In the genomic region with DNA sequence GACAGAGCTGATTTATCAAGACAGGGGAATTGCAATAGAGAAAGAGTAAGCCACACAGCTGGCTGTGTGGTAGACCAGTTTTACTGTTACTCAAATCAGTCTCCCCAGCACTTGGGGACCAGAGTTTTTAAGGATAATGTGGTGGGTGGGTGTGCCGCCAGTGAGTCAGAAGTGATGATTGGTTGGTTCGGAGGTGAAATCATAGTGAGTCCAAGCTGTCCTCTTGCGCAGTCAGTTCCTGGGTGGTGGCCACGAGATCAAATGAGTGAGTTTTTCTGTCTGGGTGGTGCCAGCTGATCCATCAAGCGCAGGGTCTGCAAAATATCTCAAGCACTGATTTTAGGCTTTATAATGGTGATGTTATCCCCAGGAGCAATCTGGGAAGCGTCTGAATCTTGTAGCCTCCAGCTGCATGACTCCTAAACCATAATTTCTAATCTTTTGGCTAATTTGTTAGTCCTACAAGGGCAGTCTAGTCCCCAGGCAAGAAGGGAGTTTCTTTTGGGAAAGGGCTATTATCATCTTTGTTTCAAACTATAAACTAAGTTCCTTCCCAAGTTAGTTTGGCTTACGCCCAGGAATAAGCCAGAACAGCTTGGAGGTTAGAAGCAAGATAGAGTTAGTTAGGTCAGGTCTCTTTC, we compare ENCODE assay signal across 19 cellular contexts. TPM values are rescaled to one million over a fixed set of nuclear protein-coding genes. Genes with fewer than 3 reads are reported as not detected.
"Had no signal": no experiment of that assay in that cellular context is flagged by ENCODE, and none has a peak within 500 bp of the region (broad histone marks: within the 10 kb centered on the region; RNA-seq: fewer than 3 reads in every experiment).

No MANE protein-coding gene starts in this region.

- H3K4me1 ChIP-seq: colonic mucosa, tibial nerve, uterus had no signal

- H3K36me3 ChIP-seq: colonic mucosa, tibial nerve, uterus had no signal

- H3K4me3 ChIP-seq: colonic mucosa, tibial nerve, uterus had no signal

- H3K27ac ChIP-seq: colonic mucosa, uterus had no signal

- H3K27me3 ChIP-seq: colonic mucosa, tibial nerve, uterus had no signal

- H3K9me3 ChIP-seq: colonic mucosa, uterus had no signal

- DNase-seq: activated CD4-positive, alpha-beta T cell treated with anti-CD3 and anti-CD28 coated beads for 4 hours; activated CD8-positive, alpha-beta T cell treated with anti-CD3 and anti-CD28 coated beads for 36 hours; activated naive CD4-positive, alpha-beta T cell treated with anti-CD3 and anti-CD28 coated beads for 36 hours; activated naive CD8-positive, alpha-beta T cell treated with anti-CD3 and anti-CD28 coated beads, Interleukin-2, amount 50 U/mL, for 24 hours; activated T-cell treated with anti-CD3 and anti-CD28 coated beads, Interleukin-2, amount 50 U/mL, for 24 hours; anterior cingulate cortex; colonic mucosa; erythroblast; hippocampal formation; islet precursor cell; mammary epithelial cell; occipital lobe; stimulated activated naive CD8-positive, alpha-beta T cell treated with anti-CD3 and anti-CD28 coated beads, Interleukin-15, Interleukin-2, amounts not matched to agents 100 U/mL and 50 U/mL, for 24 hours; substantia nigra; uterus had no signal

- ATAC-seq: activated CD8-positive, alpha-beta T cell treated with anti-CD3 and anti-CD28 coated beads for 36 hours; activated naive CD8-positive, alpha-beta T cell treated with anti-CD3 and anti-CD28 coated beads, Interleukin-2, amount 50 U/mL, for 24 hours; stimulated activated naive CD8-positive, alpha-beta T cell treated with anti-CD3 and anti-CD28 coated beads, Interleukin-15, Interleukin-2, amounts not matched to agents 100 U/mL and 50 U/mL, for 24 hours had no signal

RNA-seq across cellular contexts. Expression of a gene that starts 44.0 kb away (rescaled TPM):
- total RNA-seq: activated CD8-positive, alpha-beta T cell treated with anti-CD3 and anti-CD28 coated beads for 36 hours; activated naive CD4-positive, alpha-beta T cell treated with anti-CD3 and anti-CD28 coated beads for 36 hours; colonic mucosa; mammary epithelial cell; occipital lobe; renal cortical epithelial cell; skeletal muscle tissue; tibial nerve; uterus had no signal
- polyA plus RNA-seq: mammary epithelial cell, neural cell had no signal
